In the genomic region with DNA sequence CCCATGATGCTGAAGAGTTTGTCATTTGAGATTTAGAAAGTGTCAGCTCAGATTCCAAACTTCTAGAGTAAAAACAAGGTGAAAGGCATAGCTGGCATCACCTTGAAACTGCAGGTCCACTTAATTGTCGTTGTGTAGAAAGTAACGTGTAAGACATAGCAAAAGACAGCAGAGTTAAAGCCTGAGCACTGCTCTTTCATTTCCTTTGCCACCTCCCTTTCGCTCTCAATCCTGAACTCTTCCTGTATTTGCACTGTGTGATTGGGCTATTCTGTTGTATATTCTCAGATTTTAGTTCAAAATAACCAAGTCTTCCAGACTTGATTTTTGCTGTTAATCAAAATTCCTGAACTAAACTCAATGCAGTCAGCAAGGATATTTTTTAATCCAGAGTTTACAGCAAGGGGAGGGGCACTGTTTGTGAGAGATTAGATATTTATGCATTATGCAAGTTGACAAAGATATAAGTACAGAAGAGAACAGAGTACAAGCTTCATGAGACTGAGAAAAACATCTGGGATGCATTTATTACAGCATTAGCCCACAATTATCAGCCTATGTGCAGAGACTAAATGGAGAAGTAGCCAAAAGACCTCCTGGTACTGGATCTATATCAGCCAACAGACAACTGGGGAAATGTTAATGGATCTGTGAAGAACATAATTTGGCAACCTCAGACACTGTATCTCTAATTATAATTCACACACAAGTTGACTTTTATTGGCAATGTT, we compare ENCODE assay signal across 17 cellular contexts.
A peak's percentile ranks its signal among the peaks of the same experiment; 100 is the strongest.
DNase-seq lines count a peak whose midpoint lies in the region; ATAC-seq and TF ChIP-seq lines count a peak whose summit lies in the region.
"Had no signal": no experiment of that assay in that cellular context is flagged by ENCODE, and none has a peak within 500 bp of the region (broad histone marks: within the 10 kb centered on the region; RNA-seq: fewer than 3 reads in every experiment).

No MANE protein-coding gene starts in this region.

- H3K27me3 ChIP-seq in SK-N-SH (ENCODE audit: insufficient read depth) (no peaks in the 10 kb centered on the region), gastrocnemius medialis (no peaks in the 10 kb centered on the region)

- H3F3A ChIP-seq in SK-N-SH (replicated peaks; ENCODE audit: insufficient read depth): peaks cover 9% of the 10 kb centered on the region

- CTCF ChIA-PET in Calu3 (lab: Charles Lee): no interaction called here
- CTCF ChIA-PET in SK-N-SH (lab: Yijun Ruan, JAX): interaction anchor here (1.7 kb wide), 1 partner anchor 15 kb away, joined by 3 read pairs; no protein-coding TSS in a partner anchor

- no peak for TF ChIP-seq POLR2A in gastrocnemius medialis (IDR thresholded peaks at IDR 0.05)

- no peaks in the 10 kb centered on the region for H3K9me2 ChIP-seq in SK-N-SH

- no peak overlapping the region for H3K9ac ChIP-seq in SK-N-SH

- peaks cover 7 to 18% of the 10 kb centered on the region in 2 experiments; a peak in 3 of 4 replicates for H3K4me1 ChIP-seq in SK-N-SH (ENCODE audit: control insufficient read depth in 1 of 2, insufficient read depth in 2 of 2, low read depth in 1 of 2, low read length in 1 of 2)
- H3K4me1 ChIP-seq in gastrocnemius medialis: peaks cover 21 to 24% of the 10 kb centered on the region in 2 donors

- no peaks in the 10 kb centered on the region for H3K27me3 Mint-ChIP-seq in Calu3 (ENCODE audit: unreplicated experiment)
- H3K27me3 Mint-ChIP-seq: activated naive CD4-positive, alpha-beta T cell treated with anti-CD3 and anti-CD28 coated beads, Interleukin-2, amount 50 U/mL, for 24 hours had no signal

- BruUV-seq in Calu3 (replicated peaks; lab: Mats Ljungman, UMichigan): no TSS peak

- no peaks in the 10 kb centered on the region for H3K36me3 Mint-ChIP-seq in Calu3 (ENCODE audit: insufficient read depth, unreplicated experiment)
- H3K36me3 Mint-ChIP-seq: activated naive CD4-positive, alpha-beta T cell treated with anti-CD3 and anti-CD28 coated beads, Interleukin-2, amount 50 U/mL, for 24 hours; naive thymus-derived CD4-positive, alpha-beta T cell had no signal

- no peaks in the 10 kb centered on the region for H3K79me2 ChIP-seq in SK-N-SH (ENCODE audit: insufficient read depth)

- peak in 1 of 2 experiments; percentile 76; a peak in 2 of 4 replicates for TF ChIP-seq EP300 in SK-N-SH (IDR thresholded peaks at IDR 0.05; ENCODE audit: borderline replicate concordance in 1 of 2, low read depth in 1 of 2, low read length in 1 of 2)

- H3K9me3 ChIP-seq in SK-N-SH (no peaks in the 10 kb centered on the region), gastrocnemius medialis (no peaks in the 10 kb centered on the region)

- no peak for TF ChIP-seq CTCF in Calu3 (IDR thresholded peaks at IDR 0.05; ENCODE audit: unreplicated experiment)
- TF ChIP-seq CTCF in SK-N-SH (IDR thresholded peaks at IDR 0.05): no peak
- no peak for TF ChIP-seq CTCF in gastrocnemius medialis (IDR thresholded peaks at IDR 0.05 in 4 of 5, conservative IDR thresholded peaks at IDR 0.05 in 1 of 5)

- DNase-seq in Calu3 (no peak), SK-N-SH (peak; percentile 39), Right ventricle myocardium superior (no peak), gastrocnemius medialis (no peak), T-helper 2 cell (no peak), left colon (no peak), medulla oblongata (ENCODE audit: extremely low spot score) (no peak), ureter (ENCODE audit: low spot score) (no peak)
- DNase-seq: activated CD4-positive, alpha-beta T cell treated with anti-CD3 and anti-CD28 coated beads for 4 hours; COR-L47; naive thymus-derived CD4-positive, alpha-beta T cell; NCI-H2029 treated with DMSO at 0.1 percent for 48 hours; NCI-H748 treated with DMSO at 0.1 percent for 48 hours; SHP77; T1000 had no signal

- peaks cover 27% of the 10 kb centered on the region for H3K4me1 Mint-ChIP-seq in Calu3 (ENCODE audit: low read depth, unreplicated experiment)
- H3K4me1 Mint-ChIP-seq: activated naive CD4-positive, alpha-beta T cell treated with anti-CD3 and anti-CD28 coated beads, Interleukin-2, amount 50 U/mL, for 24 hours; naive thymus-derived CD4-positive, alpha-beta T cell had no signal

- no peaks in the 10 kb centered on the region for H4K20me1 ChIP-seq in SK-N-SH (ENCODE audit: insufficient read depth)

- H3K36me3 ChIP-seq in SK-N-SH (replicated peaks in 1 of 2; ENCODE audit: control insufficient read depth in 1 of 2, insufficient read depth in 2 of 2, low read length in 1 of 2) (no peaks in the 10 kb centered on the region), gastrocnemius medialis (no peaks in the 10 kb centered on the region)

- peak overlapping the region; percentile 77 to 79 for H3K27ac ChIP-seq in SK-N-SH (ENCODE audit: low read depth in 2 of 2, low read length in 1 of 2)
- peak overlapping the region in 3 of 4 donors; percentile 41 to 77 (median 74) for H3K27ac ChIP-seq in gastrocnemius medialis

- intact Hi-C loops in Calu3 (cut with micrococcal nuclease; ENCODE audit: unreplicated experiment): no loop called here
- intact Hi-C loops in Right ventricle myocardium superior (cut with DNase I): no loop called here
- intact Hi-C loops in gastrocnemius medialis (cut with DNase I; ENCODE audit: low total_unique reads): no loop called here
- intact Hi-C loops in left colon (cut with DNase I, micrococcal nuclease): no loop called here

- ATAC-seq in Right ventricle myocardium superior (ENCODE audit: poor library complexity) (peak; percentile 78), gastrocnemius medialis (no peak), left colon (no peak)
- ATAC-seq: naive thymus-derived CD4-positive, alpha-beta T cell had no signal

- POLR2A ChIA-PET in SK-N-SH (lab: Yijun Ruan, JAX): no interaction called here

- H3K4me3 ChIP-seq in SK-N-SH (ENCODE audit: low read depth in 2 of 2, low read length in 1 of 2) (no peak overlapping the region), gastrocnemius medialis (no peak overlapping the region)

- peak overlapping the region; percentile 42 for H3K27ac Mint-ChIP-seq in Calu3 (ENCODE audit: unreplicated experiment)
- H3K27ac Mint-ChIP-seq: activated naive CD4-positive, alpha-beta T cell treated with anti-CD3 and anti-CD28 coated beads, Interleukin-2, amount 50 U/mL, for 24 hours; naive thymus-derived CD4-positive, alpha-beta T cell; progenitor cell of endocrine pancreas had no signal

- H3K4me2 ChIP-seq in SK-N-SH: peak overlapping the region; percentile 13; the same call in 1 of the 2 replicates

- no peaks in the 10 kb centered on the region for H3K9me3 Mint-ChIP-seq in Calu3 (ENCODE audit: low read depth, unreplicated experiment)
- H3K9me3 Mint-ChIP-seq: activated naive CD4-positive, alpha-beta T cell treated with anti-CD3 and anti-CD28 coated beads, Interleukin-2, amount 50 U/mL, for 24 hours had no signal

- 0 out of 2 replicates have a peak overlapping the region, but pooled peaks have one; percentile 5 for H2AFZ ChIP-seq in SK-N-SH (ENCODE audit: low read depth)

- TF ChIP-seq RAD21 in SK-N-SH (IDR thresholded peaks at IDR 0.05; ENCODE audit: low read length): no peak; the same call in 1 of the 2 replicates

- no peak overlapping the region for H3K4me3 Mint-ChIP-seq in Calu3 (ENCODE audit: low read depth, unreplicated experiment)
- H3K4me3 Mint-ChIP-seq: activated naive CD4-positive, alpha-beta T cell treated with anti-CD3 and anti-CD28 coated beads, Interleukin-2, amount 50 U/mL, for 24 hours; naive thymus-derived CD4-positive, alpha-beta T cell had no signal

- WGBS in SK-N-SH (ENCODE audit: low lambda C conversion rate): 62% methylated on average over 3 of the region's 3 CpGs

- in situ Hi-C loops in gastrocnemius medialis (cut with MboI; ENCODE audit: low sequenced_read_pairs in 4 of 4): loop anchor here in 1 of 4 donors (25.0 kb wide), 1 partner anchor 110 kb away; no protein-coding TSS in a partner anchor

TF ChIP-seq in SK-N-SH, 30 proteins besides CTCF, POLR2A, EP300 and RAD21:
- TF ChIP-seq FOSL2 (IDR thresholded peaks at IDR 0.05; ENCODE audit: borderline replicate concordance, low read depth) (no peak), POLR2AphosphoS5 (IDR thresholded peaks at IDR 0.05; ENCODE audit: low read depth, low read length) (no peak), GABPA (IDR thresholded peaks at IDR 0.05; ENCODE audit: low read depth) (no peak), RCOR1 (IDR thresholded peaks at IDR 0.05; ENCODE audit: low read length) (peak; percentile 81), GATA2 (CRISPR knock-in tag; IDR thresholded peaks at IDR 0.05) (peak; percentile 67), CHD2 (IDR thresholded peaks at IDR 0.05; ENCODE audit: low read length, partially characterized antibody) (no peak)
TF ChIP-seq in SK-N-SH: peak in this region for 2.
